ENCODE assay signal across 9 cellular contexts in genomic region chr12:546265-546919, GRCh38.
DNase-seq lines count a peak whose midpoint lies in the region; ATAC-seq and TF ChIP-seq lines count a peak whose summit lies in the region.
"Had no signal": no experiment of that assay in that cellular context is flagged by ENCODE, and none has a peak within 500 bp of the region (broad histone marks: within the 10 kb centered on the region; RNA-seq: fewer than 3 reads in every experiment).

No MANE protein-coding gene starts in this region.

- H3K9me3 Mint-ChIP-seq in stimulated activated naive B cell treated with anti-CD40 and anti-IgM and Interleukin-4, amounts not matched to agents 10 μg/mL and 1 μg/mL and 100 μg/mL, for 72 hours = no peaks in the 10 kb centered on the region
- H3K9me3 Mint-ChIP-seq in MCF 10A (ENCODE audit: unreplicated experiment) = no peaks in the 10 kb centered on the region
- H3K9me3 Mint-ChIP-seq: activated naive CD4-positive, alpha-beta T cell treated with anti-CD3 and anti-CD28 coated beads, Interleukin-2, amount 10 ng/mL, durations not matched to agents 7 days and 5 days had no signal

- POLR2A ChIA-PET in MCF 10A (lab: Yijun Ruan, JAX) = interaction anchor here (1.3 to 1.8 kb wide), 2 partner anchors 44 to 103 kb away, joined by 4 to 7 read pairs; no protein-coding TSS in a partner anchor

- in situ Hi-C loops in gastrocnemius medialis (cut with MboI; ENCODE audit: low sequenced_read_pairs in 4 of 4) = no loop called here

- H3K79me2 ChIP-seq in OCI-LY1 (ENCODE audit: insufficient read depth, low read length) = no peaks in the 10 kb centered on the region

- no peak overlapping the region for H2AFZ ChIP-seq in OCI-LY1 (ENCODE audit: low read length)

- no peaks in the 10 kb centered on the region for H3F3A ChIP-seq in OCI-LY1 (ENCODE audit: insufficient read depth, low read length)

- ATAC-seq in stimulated activated naive B cell treated with anti-CD40 and anti-IgM and Interleukin-4, amounts not matched to agents 10 μg/mL and 1 μg/mL and 100 μg/mL, for 72 hours (replicated peaks) = peak; percentile 36
- ATAC-seq in gastrocnemius medialis = no peak

- no peaks in the 10 kb centered on the region for H3K36me3 Mint-ChIP-seq in stimulated activated naive B cell treated with anti-CD40 and anti-IgM and Interleukin-4, amounts not matched to agents 10 μg/mL and 1 μg/mL and 100 μg/mL, for 72 hours
- no peaks in the 10 kb centered on the region for H3K36me3 Mint-ChIP-seq in MCF 10A (ENCODE audit: insufficient read depth, unreplicated experiment)
- H3K36me3 Mint-ChIP-seq: activated naive CD4-positive, alpha-beta T cell treated with anti-CD3 and anti-CD28 coated beads, Interleukin-2, amount 10 ng/mL, durations not matched to agents 7 days and 5 days had no signal

- CTCF ChIA-PET in MCF 10A (lab: Yijun Ruan, JAX) = interaction anchor here (0.5 to 3.5 kb wide), 26 partner anchors 9 to 1417 kb away, joined by 3 to 131 read pairs (median 4); partner anchors contain the start of gene B4GALNT3

- H3K4me1 Mint-ChIP-seq in stimulated activated naive B cell treated with anti-CD40 and anti-IgM and Interleukin-4, amounts not matched to agents 10 μg/mL and 1 μg/mL and 100 μg/mL, for 72 hours = peaks cover 6 to 12% of the 10 kb centered on the region in 2 donors
- H3K4me1 Mint-ChIP-seq in MCF 10A (ENCODE audit: insufficient read depth, unreplicated experiment) = no peaks in the 10 kb centered on the region

- H3K9ac ChIP-seq in OCI-LY1 (ENCODE audit: low read length) (no peak overlapping the region), iPS-15b (ENCODE audit: low read depth, low read length) (no peak overlapping the region)

- DNase-seq in SIG-M5 treated with dmso at 0.1 percent for 504 hours (lab: John Stamatoyannopoulos, UW; ENCODE audit: unreplicated experiment) = peak; percentile 46
- no peak for DNase-seq in SIG-M5 (lab: John Stamatoyannopoulos, UW)
- DNase-seq in stimulated activated naive B cell treated with anti-CD40 and anti-IgM and Interleukin-4, amounts not matched to agents 10 μg/mL and 1 μg/mL and 100 μg/mL, for 72 hours = no peak
- DNase-seq in MCF 10A (ENCODE audit: unreplicated experiment) = no peak
- no peak for DNase-seq in gastrocnemius medialis
- no peak for DNase-seq in NCI-H82 treated with DMSO at 0.1 percent for 48 hours (lab: John Stamatoyannopoulos, UW; ENCODE audit: unreplicated experiment)

- H3K4me3 ChIP-seq in OCI-LY1 (ENCODE audit: low read depth, low read length, poor library complexity, severe bottlenecking) (no peak overlapping the region), iPS-15b (ENCODE audit: low read depth, low read length) (peak overlapping the region; percentile 43), gastrocnemius medialis (no peak overlapping the region)

- peaks cover 12% of the 10 kb centered on the region for H3K4me1 ChIP-seq in OCI-LY1 (ENCODE audit: insufficient read depth, low read length, severe bottlenecking)
- peaks cover 5% of the 10 kb centered on the region for H3K4me1 ChIP-seq in iPS-15b (ENCODE audit: control insufficient read depth, insufficient read depth, low read length)
- H3K4me1 ChIP-seq in gastrocnemius medialis = peaks cover 0 to 8% of the 10 kb centered on the region in 2 donors

- H3K9me3 ChIP-seq in OCI-LY1 (ENCODE audit: low read length) (no peaks in the 10 kb centered on the region), iPS-15b (ENCODE audit: control insufficient read depth, insufficient read depth, low read length) (no peaks in the 10 kb centered on the region), gastrocnemius medialis (no peaks in the 10 kb centered on the region)

- no peaks in the 10 kb centered on the region for H3K9me2 ChIP-seq in OCI-LY1 (ENCODE audit: low read depth, low read length)

- TF ChIP-seq CTCF in OCI-LY1 (IDR thresholded peaks at IDR 0.05; ENCODE audit: low read length) (no peak), MCF 10A (IDR thresholded peaks at IDR 0.05; ENCODE audit: unreplicated experiment) (no peak), gastrocnemius medialis (IDR thresholded peaks at IDR 0.05 in 4 of 5, conservative IDR thresholded peaks at IDR 0.05 in 1 of 5) (no peak)

- no peak overlapping the region for H3K27ac ChIP-seq in OCI-LY1 (ENCODE audit: low read depth, low read length, poor library complexity, severe bottlenecking)
- H3K27ac ChIP-seq in gastrocnemius medialis = no peak overlapping the region

- no peak overlapping the region for H3K27ac Mint-ChIP-seq in stimulated activated naive B cell treated with anti-CD40 and anti-IgM and Interleukin-4, amounts not matched to agents 10 μg/mL and 1 μg/mL and 100 μg/mL, for 72 hours
- no peak overlapping the region for H3K27ac Mint-ChIP-seq in MCF 10A (ENCODE audit: low read depth, unreplicated experiment)

- TF ChIP-seq POLR2A in gastrocnemius medialis (IDR thresholded peaks at IDR 0.05) = no peak

- no peaks in the 10 kb centered on the region for H4K20me1 ChIP-seq in OCI-LY1 (ENCODE audit: insufficient read depth, low read length)

- H3K4me2 ChIP-seq in OCI-LY1 (ENCODE audit: low read length) = peak overlapping the region; percentile 27

- intact Hi-C loops in MCF 10A (cut with micrococcal nuclease) (loop anchor here (5.0 kb wide), 1 partner anchor 89 kb away; the partner anchor contains the start of gene B4GALNT3), gastrocnemius medialis (cut with DNase I; ENCODE audit: low total_unique reads) (no loop called here)

- H3K36me3 ChIP-seq in OCI-LY1 (ENCODE audit: insufficient read depth, low read length) (no peaks in the 10 kb centered on the region), iPS-15b (ENCODE audit: control insufficient read depth, insufficient read depth, low read length) (peaks cover 5% of the 10 kb centered on the region), gastrocnemius medialis (no peaks in the 10 kb centered on the region)

- no TSS peak for BruUV-seq in MCF 10A (replicated peaks; lab: Mats Ljungman, UMichigan)

- H3K27me3 Mint-ChIP-seq in stimulated activated naive B cell treated with anti-CD40 and anti-IgM and Interleukin-4, amounts not matched to agents 10 μg/mL and 1 μg/mL and 100 μg/mL, for 72 hours = peaks cover 38 to 59% of the 10 kb centered on the region in 2 donors
- peaks cover 42% of the 10 kb centered on the region for H3K27me3 Mint-ChIP-seq in MCF 10A (ENCODE audit: insufficient read depth, unreplicated experiment)

- H3K27me3 ChIP-seq in OCI-LY1 (ENCODE audit: insufficient read depth, low read length) = peaks cover 7% of the 10 kb centered on the region
- H3K27me3 ChIP-seq in iPS-15b (ENCODE audit: control insufficient read depth, insufficient read depth, low read length) = peaks cover 5% of the 10 kb centered on the region
- H3K27me3 ChIP-seq in gastrocnemius medialis = peaks cover 0 to 6% (median 5%) of the 10 kb centered on the region in 3 donors

- peak overlapping the region in 1 of 2 donors; percentile 6 for H3K4me3 Mint-ChIP-seq in stimulated activated naive B cell treated with anti-CD40 and anti-IgM and Interleukin-4, amounts not matched to agents 10 μg/mL and 1 μg/mL and 100 μg/mL, for 72 hours
- no peak overlapping the region for H3K4me3 Mint-ChIP-seq in MCF 10A (ENCODE audit: unreplicated experiment)
- H3K4me3 Mint-ChIP-seq: activated naive CD4-positive, alpha-beta T cell treated with anti-CD3 and anti-CD28 coated beads, Interleukin-2, amount 10 ng/mL, durations not matched to agents 7 days and 5 days had no signal

Comparison
In these comparisons a context has a peak if more than half of its experiments do, and no peak if none do; other contexts are left out.
1. ATAC-seq: peak in stimulated activated naive B cell treated with anti-CD40 and anti-IgM and Interleukin-4, amounts not matched to agents 10 μg/mL and 1 μg/mL and 100 μg/mL, for 72 hours (2 of 2); none in gastrocnemius medialis (0 of 2).